In the genomic region with DNA sequence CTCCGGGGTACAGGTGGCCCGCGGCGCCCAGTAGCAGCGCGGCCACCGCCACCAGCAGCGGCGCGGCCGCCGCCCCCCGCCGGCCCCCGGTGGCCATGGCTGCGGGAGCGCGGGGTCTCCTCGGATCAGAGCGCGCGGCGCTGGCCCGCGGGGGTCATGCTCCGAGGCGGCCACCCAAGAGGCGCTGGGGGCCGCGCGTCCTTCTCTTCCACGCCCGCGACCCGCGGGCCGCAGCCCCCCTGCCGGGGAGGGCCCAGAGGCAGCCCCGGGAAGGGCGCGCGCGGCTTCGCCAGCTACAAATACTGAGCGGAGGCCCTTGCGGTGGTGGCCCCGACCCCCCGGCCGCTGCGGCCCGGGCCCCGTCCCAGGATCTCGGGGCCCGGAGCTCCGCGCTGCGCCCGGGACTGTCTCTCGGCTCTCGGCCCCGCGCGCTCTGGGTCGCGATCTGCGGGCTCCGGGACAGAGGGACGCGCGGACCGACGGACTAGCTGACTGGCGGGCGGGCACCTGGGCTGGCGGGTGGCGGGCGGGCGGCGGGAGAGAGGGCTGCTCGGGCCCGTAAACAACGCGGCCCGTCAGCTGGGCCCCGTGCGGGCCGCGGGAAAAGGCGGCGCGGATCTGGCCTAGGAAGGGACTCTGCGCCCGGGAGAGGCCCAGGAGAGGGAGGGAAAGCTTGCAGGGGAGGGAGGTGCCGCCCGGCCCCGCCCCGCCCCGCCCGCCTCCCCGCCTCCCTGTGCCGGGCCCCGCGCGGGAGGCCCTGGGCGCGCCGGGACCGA, we compare ENCODE assay signal across 8 cellular contexts. TPM values are rescaled to one million over a fixed set of nuclear protein-coding genes. Genes with fewer than 3 reads are reported as not detected.
DNase-seq lines count a peak whose midpoint lies in the region; ATAC-seq and TF ChIP-seq lines count a peak whose summit lies in the region.

Gene INSR, minus strand, starts transcription at position 620 of the 776 bp plus-strand sequence. Its CDS starts 523 bp downstream, at position 97.

- POLR2A ChIA-PET in A673 (lab: Charles Lee; ENCODE audit: low non-redundant PET) = interaction anchor here (0.6 kb wide), 2 partner anchors 195 to 207 kb away, joined by 4 to 11 read pairs; no protein-coding TSS in a partner anchor

- H3K4me1 ChIP-seq in A673 (ENCODE audit: insufficient read depth, low read length, poor library complexity, severe bottlenecking) (no peaks in the 10 kb centered on the region), ectodermal cell (ENCODE audit: control insufficient read depth, insufficient read depth, low read length) (no peaks in the 10 kb centered on the region), lower lobe of right lung (peaks cover 20% of the 10 kb centered on the region)

- TF ChIP-seq CTCF in A673 (conservative IDR thresholded peaks at IDR 0.05; ENCODE audit: low read depth, low read length) = no peak
- no peak for TF ChIP-seq CTCF in lower lobe of right lung (IDR thresholded peaks at IDR 0.05)

- BruUV-seq in A673 (replicated peaks; lab: Mats Ljungman, UMichigan) = no TSS peak

- WGBS in ectodermal cell, 2 experiments = 0% methylated on average over 108 of the region's 108 CpGs

- peak; percentile 93 for DNase-seq in A673 (ENCODE audit: low spot score)
- DNase-seq in NCI-H446 (lab: John Stamatoyannopoulos, UW) = peak; percentile 4 to 84
- peak; percentile 23 to 43 for DNase-seq in activated CD4-positive, alpha-beta T cell treated with anti-CD3 and anti-CD28 coated beads, Interleukin-2, amount 50 U/mL, for 24 hours (ENCODE audit: low read depth in 1 of 2, low spot score in 1 of 2)
- peak; percentile 90 for DNase-seq in lower lobe of right lung
- peak; percentile 46 to 69 for DNase-seq in stimulated activated CD4-positive, alpha-beta T cell treated with anti-CD3 and anti-CD28 coated beads, Interleukin-4, amount 100 ng/mL, for 4 hours

- peak within 1 kb of the TSS; percentile 87 for H3K27ac ChIP-seq in A673 (ENCODE audit: low read depth, low read length, poor library complexity, severe bottlenecking)
- no peak within 1 kb of the TSS for H3K27ac ChIP-seq in ectodermal cell (ENCODE audit: insufficient read depth, low read depth, low read length, poor library complexity, severe bottlenecking)
- peak within 1 kb of the TSS; percentile 83 for H3K27ac ChIP-seq in lower lobe of right lung

- no peaks in the 10 kb centered on the region for H3K36me3 ChIP-seq in A673 (ENCODE audit: insufficient read depth, low read length, poor library complexity, severe bottlenecking)
- no peaks in the 10 kb centered on the region for H3K36me3 ChIP-seq in ectodermal cell (ENCODE audit: control insufficient read depth, insufficient read depth, low read length)
- H3K36me3 ChIP-seq in lower lobe of right lung = no peaks in the 10 kb centered on the region

- H3K27me3 ChIP-seq in A673 (replicated peaks; ENCODE audit: insufficient read depth, low read depth, low read length, poor library complexity) (peaks cover 21% of the 10 kb centered on the region), ectodermal cell (ENCODE audit: control insufficient read depth, insufficient read depth, low read length, poor library complexity, severe bottlenecking) (peaks cover 28% of the 10 kb centered on the region), lower lobe of right lung (ENCODE audit: low read depth) (no peaks in the 10 kb centered on the region)

- no peaks in the 10 kb centered on the region for H3K9me3 ChIP-seq in A673 (ENCODE audit: low read depth, low read length, poor library complexity, severe bottlenecking)
- H3K9me3 ChIP-seq in ectodermal cell (ENCODE audit: control insufficient read depth, low read length) = no peaks in the 10 kb centered on the region
- H3K9me3 ChIP-seq in lower lobe of right lung = no peaks in the 10 kb centered on the region

- H3K4me3 ChIP-seq in A673 (ENCODE audit: low read depth, low read length, poor library complexity, severe bottlenecking) (peak within 1 kb of the TSS; percentile 97), ectodermal cell (ENCODE audit: insufficient read depth, low read depth, low read length) (peak within 1 kb of the TSS; percentile 78), lower lobe of right lung (peak within 1 kb of the TSS; percentile 90)

- ATAC-seq in GM18907 (IDR thresholded peaks at IDR 0.05; ENCODE audit: unreplicated experiment) = peak; percentile 72
- ATAC-seq in HG03354 (IDR thresholded peaks at IDR 0.05; ENCODE audit: poor library complexity, severe bottlenecking, unreplicated experiment) = peak; percentile 67
- ATAC-seq in lower lobe of right lung = peak; percentile 97 to 98

- intact Hi-C loops in A673 (cut with micrococcal nuclease; ENCODE audit: unreplicated experiment) = loop anchor here (1.0 kb wide), 1 partner anchor 96 kb away; no protein-coding TSS in a partner anchor
- intact Hi-C loops in lower lobe of right lung (cut with DNase I) = no loop called here

- CTCF ChIA-PET in A673 (lab: Charles Lee) = interaction anchor here (0.7 to 1.1 kb wide), 2 partner anchors 47 to 191 kb away, joined by 3 to 5 read pairs; no protein-coding TSS in a partner anchor

RNA-seq across cellular contexts. Expression of gene INSR, which starts in this region (rescaled TPM):
- total RNA-seq in A673 (2021) (12.9 and 15.5 TPM in 2 replicates), lower lobe of right lung (37.3 TPM)
- polyA plus RNA-seq in ectodermal cell (2013, experiment 1 of 4) = 9.6 TPM
- polyA plus RNA-seq in ectodermal cell (2013, experiment 2 of 4) = 12.6 TPM
- 10.5 TPM for polyA plus RNA-seq in ectodermal cell (2013, experiment 3 of 4)
- polyA plus RNA-seq in ectodermal cell (2013, experiment 4 of 4) = 9.8 TPM

Comparison
In these comparisons a context has a peak if more than half of its experiments do, and no peak if none do; other contexts are left out.
1. DNase-seq: peak in every context shown above with its lines; median percentile 93 in A673; 90 in lower lobe of right lung; 58 in stimulated activated CD4-positive, alpha-beta T cell treated with anti-CD3 and anti-CD28 coated beads, Interleukin-4, amount 100 ng/mL, for 4 hours; 44 in NCI-H446; 33 in activated CD4-positive, alpha-beta T cell treated with anti-CD3 and anti-CD28 coated beads, Interleukin-2, amount 50 U/mL, for 24 hours.